15 cellular contexts compared by ENCODE assay signal in the genomic region with DNA sequence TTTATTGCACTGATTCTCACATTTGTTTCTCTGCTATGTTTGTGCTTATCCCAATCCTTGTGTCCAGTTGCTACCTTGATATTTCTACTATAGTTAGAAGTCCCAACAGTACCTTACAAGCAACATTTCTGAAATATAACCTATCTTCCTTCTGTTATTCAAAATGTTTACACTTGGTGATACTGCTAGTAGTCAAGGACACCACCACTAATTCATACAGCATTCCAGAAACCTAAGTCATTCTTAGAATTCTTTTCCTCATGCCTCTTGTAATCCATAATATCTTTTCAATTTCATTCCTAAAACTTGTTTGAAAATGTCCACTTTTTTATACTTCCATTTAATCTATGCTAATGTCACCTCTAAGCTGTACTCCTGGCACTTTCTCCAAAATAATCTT.
A peak's percentile ranks its signal among the peaks of the same experiment; 100 is the strongest.
DNase-seq lines count a peak whose midpoint lies in the region; ATAC-seq and TF ChIP-seq lines count a peak whose summit lies in the region.
"Had no signal": no experiment of that assay in that cellular context is flagged by ENCODE, and none has a peak within 500 bp of the region (broad histone marks: within the 10 kb centered on the region; RNA-seq: fewer than 3 reads in every experiment).

No MANE protein-coding gene starts in this region.

- ATAC-seq in HG02610 (IDR thresholded peaks at IDR 0.05; ENCODE audit: unreplicated experiment): no peak
- ATAC-seq: A549; CD8-positive, alpha-beta T cell; HepG2 had no signal

- no peaks in the 10 kb centered on the region for H3K4me1 ChIP-seq in tibial artery
- H3K4me1 ChIP-seq: A549 had no signal

- TF ChIP-seq CTCF in choroid plexus epithelial cell (conservative IDR thresholded peaks at IDR 0.05; ENCODE audit: low read depth, low read length): no peak
- TF ChIP-seq CTCF in osteocyte (IDR thresholded peaks at IDR 0.05): no peak
- no peak for TF ChIP-seq CTCF in tibial artery (IDR thresholded peaks at IDR 0.05)

- H3K4me1 Mint-ChIP-seq in osteocyte (ENCODE audit: unreplicated experiment): peaks cover 2% of the 10 kb centered on the region
- H3K4me1 Mint-ChIP-seq: CD14-positive monocyte had no signal

- H3K27me3 ChIP-seq in tibial artery: no peaks in the 10 kb centered on the region

- H3K27ac Mint-ChIP-seq in osteocyte (ENCODE audit: unreplicated experiment): peak overlapping the region; percentile 6
- H3K27ac Mint-ChIP-seq: CD14-positive monocyte; CD8-positive, alpha-beta T cell had no signal

- H3K36me3 ChIP-seq in tibial artery: no peaks in the 10 kb centered on the region

- H3K27me3 Mint-ChIP-seq in osteocyte (ENCODE audit: unreplicated experiment): no peaks in the 10 kb centered on the region

- H3K36me3 Mint-ChIP-seq in osteocyte (ENCODE audit: unreplicated experiment): no peaks in the 10 kb centered on the region
- H3K36me3 Mint-ChIP-seq: CD14-positive monocyte; CD8-positive, alpha-beta T cell had no signal

- no peaks in the 10 kb centered on the region for H3K9me3 ChIP-seq in tibial artery
- H3K9me3 ChIP-seq: A549 had no signal

- peak; percentile 27 for DNase-seq in NCI-H226
- DNase-seq in choroid plexus epithelial cell (ENCODE audit: low read depth): peak; percentile 2
- DNase-seq in osteocyte (ENCODE audit: extremely low spot score, unreplicated experiment): no peak
- no peak for DNase-seq in GDM1 (lab: John Stamatoyannopoulos, UW)
- no peak for DNase-seq in tibial artery
- DNase-seq in glomerular visceral epithelial cell (ENCODE audit: extremely low spot score): no peak
- DNase-seq: CD8-positive, alpha-beta T cell; COR-L47; DND-41; GM23248; H7 had no signal

- no peak overlapping the region for H3K4me3 Mint-ChIP-seq in osteocyte (ENCODE audit: unreplicated experiment)
- H3K4me3 Mint-ChIP-seq: CD14-positive monocyte; CD8-positive, alpha-beta T cell had no signal

- H3K9me3 Mint-ChIP-seq in osteocyte (ENCODE audit: unreplicated experiment): no peaks in the 10 kb centered on the region

- H3K4me3 ChIP-seq in choroid plexus epithelial cell (ENCODE audit: low read depth, low read length): no peak overlapping the region
- H3K4me3 ChIP-seq in tibial artery: no peak overlapping the region
- H3K4me3 ChIP-seq: A549, GM23248 had no signal

- no peak overlapping the region for H3K27ac ChIP-seq in tibial artery
- H3K27ac ChIP-seq: A549, GM23248 had no signal

- intact Hi-C loops in tibial artery (cut with DNase I; ENCODE audit: low total_unique reads): no loop called here

Comparison
In these comparisons a context has a peak if more than half of its experiments do, and no peak if none do; other contexts are left out.
1. DNase-seq: peak in NCI-H226 (single experiment) and choroid plexus epithelial cell (single experiment); none in osteocyte (single experiment), GDM1 (single experiment), tibial artery (0 of 2) and glomerular visceral epithelial cell (single experiment).